ENCODE assay signal across 24 cellular contexts in the genomic region with DNA sequence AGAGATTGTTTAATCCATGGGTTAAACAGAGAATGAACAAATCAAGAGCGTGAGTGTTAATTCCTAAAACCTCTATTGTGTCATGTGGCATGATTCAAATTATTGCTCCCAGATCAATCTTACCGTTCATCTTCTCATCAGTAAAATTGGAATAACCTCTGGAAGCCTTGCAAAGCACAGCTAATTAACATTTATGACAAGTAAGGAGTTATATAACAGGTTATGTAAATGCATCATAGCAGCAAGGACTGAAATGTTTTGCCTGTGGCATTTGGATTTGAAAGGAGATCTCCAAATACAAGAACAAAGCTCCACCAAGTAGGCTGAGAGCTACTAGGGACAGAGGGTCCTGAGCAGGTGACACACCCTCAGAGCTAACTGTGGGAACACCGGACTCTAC.
"Had no signal": no experiment of that assay in that cellular context is flagged by ENCODE, and none has a peak within 500 bp of the region (broad histone marks: within the 10 kb centered on the region; RNA-seq: fewer than 3 reads in every experiment).

No MANE protein-coding gene starts in this region.

- H3K4me1 Mint-ChIP-seq: activated CD4-positive, alpha-beta memory T cell treated with anti-CD3 and anti-CD28 coated beads, Interleukin-2, amount 10 ng/mL, durations not matched to agents 7 days and 5 days; activated CD4-positive, alpha-beta T cell treated with anti-CD3 and anti-CD28 coated beads, Interleukin-2, amount 10 ng/mL, durations not matched to agents 7 days and 5 days; activated naive CD4-positive, alpha-beta T cell treated with anti-CD3 and anti-CD28 coated beads, Interleukin-2, amount 10 ng/mL, durations not matched to agents 7 days and 5 days; activated naive CD8-positive, alpha-beta T cell treated with anti-CD3 and anti-CD28 coated beads, Interleukin-2, amount 10 ng/mL, durations not matched to agents 7 days and 5 days had no signal

- H3K27me3 Mint-ChIP-seq: activated CD4-positive, alpha-beta memory T cell treated with anti-CD3 and anti-CD28 coated beads, Interleukin-2, amount 10 ng/mL, durations not matched to agents 7 days and 5 days; activated CD4-positive, alpha-beta T cell treated with anti-CD3 and anti-CD28 coated beads, Interleukin-2, amount 10 ng/mL, durations not matched to agents 7 days and 5 days; activated naive CD8-positive, alpha-beta T cell treated with anti-CD3 and anti-CD28 coated beads, Interleukin-2, amount 10 ng/mL, durations not matched to agents 7 days and 5 days had no signal

- H3K36me3 Mint-ChIP-seq: activated naive CD4-positive, alpha-beta T cell treated with anti-CD3 and anti-CD28 coated beads, Interleukin-2, amount 10 ng/mL, durations not matched to agents 7 days and 5 days; activated naive CD8-positive, alpha-beta T cell treated with anti-CD3 and anti-CD28 coated beads, Interleukin-2, amount 10 ng/mL, durations not matched to agents 7 days and 5 days; WTC11 had no signal

- H3K27ac ChIP-seq: epithelial cell of prostate, esophagus squamous epithelium, gastroesophageal sphincter, VCaP had no signal

- DNase-seq: activated CD4-positive, alpha-beta memory T cell treated with anti-CD3 and anti-CD28 coated beads, Interleukin-2, amount 10 ng/mL, durations not matched to agents 7 days and 5 days; activated CD4-positive, alpha-beta T cell treated with anti-CD3 and anti-CD28 coated beads for 1 hour; activated CD4-positive, alpha-beta T cell treated with anti-CD3 and anti-CD28 coated beads for 4 hours; activated CD4-positive, alpha-beta T cell treated with anti-CD3 and anti-CD28 coated beads, Interleukin-2, amount 10 ng/mL, durations not matched to agents 7 days and 5 days; activated CD4-positive, alpha-beta T cell treated with anti-CD3 and anti-CD28 coated beads, Interleukin-2, amount 50 U/mL, for 4 hours; activated CD8-positive, alpha-beta memory T cell treated with anti-CD3 and anti-CD28 coated beads, Interleukin-2, amount 50 U/mL, for 48 hours; activated gamma-delta T cell; activated naive CD4-positive, alpha-beta T cell; activated naive CD4-positive, alpha-beta T cell treated with anti-CD3 and anti-CD28 coated beads, Interleukin-2, amount 10 ng/mL, durations not matched to agents 7 days and 5 days; activated naive CD8-positive, alpha-beta T cell treated with anti-CD3 and anti-CD28 coated beads, Interleukin-2, amount 10 ng/mL, durations not matched to agents 7 days and 5 days; activated T-cell treated with anti-CD3 and anti-CD28 coated beads for 4 hours; activated T-cell treated with anti-CD3 and anti-CD28 coated beads, Interleukin-2, amount 50 U/mL, for 24 hours; activated T-cell treated with anti-CD3 and anti-CD28 coated beads, Interleukin-2, amount 50 U/mL, for 72 hours; anterior cingulate cortex; cortex of kidney; dermis blood vessel endothelial cell; effector CD8-positive, alpha-beta T cell; esophagus squamous epithelium; T-helper 2 cell had no signal

- H3K27ac Mint-ChIP-seq: activated CD4-positive, alpha-beta memory T cell treated with anti-CD3 and anti-CD28 coated beads, Interleukin-2, amount 10 ng/mL, durations not matched to agents 7 days and 5 days; activated CD4-positive, alpha-beta T cell treated with anti-CD3 and anti-CD28 coated beads, Interleukin-2, amount 10 ng/mL, durations not matched to agents 7 days and 5 days; activated naive CD4-positive, alpha-beta T cell treated with anti-CD3 and anti-CD28 coated beads, Interleukin-2, amount 10 ng/mL, durations not matched to agents 7 days and 5 days; activated naive CD4-positive, alpha-beta T cell treated with anti-CD3 and anti-CD28 coated beads, Interleukin-2, amount 50 U/mL, for 72 hours; activated naive CD8-positive, alpha-beta T cell treated with anti-CD3 and anti-CD28 coated beads, Interleukin-2, amount 10 ng/mL, durations not matched to agents 7 days and 5 days; activated T-cell treated with anti-CD3 and anti-CD28 coated beads, Interleukin-2, amount 50 U/mL, for 24 hours; activated T-cell treated with anti-CD3 and anti-CD28 coated beads, Interleukin-2, amount 50 U/mL, for 72 hours; WTC11 had no signal

- ATAC-seq: activated naive CD4-positive, alpha-beta T cell treated with anti-CD3 and anti-CD28 coated beads, Interleukin-2, amount 50 U/mL, for 72 hours; activated T-cell treated with anti-CD3 and anti-CD28 coated beads, Interleukin-2, amount 50 U/mL, for 72 hours; gastroesophageal sphincter had no signal

- H3K9me3 Mint-ChIP-seq: activated CD4-positive, alpha-beta memory T cell treated with anti-CD3 and anti-CD28 coated beads, Interleukin-2, amount 10 ng/mL, durations not matched to agents 7 days and 5 days; activated CD4-positive, alpha-beta T cell treated with anti-CD3 and anti-CD28 coated beads, Interleukin-2, amount 10 ng/mL, durations not matched to agents 7 days and 5 days; activated naive CD4-positive, alpha-beta T cell treated with anti-CD3 and anti-CD28 coated beads, Interleukin-2, amount 10 ng/mL, durations not matched to agents 7 days and 5 days; activated naive CD4-positive, alpha-beta T cell treated with anti-CD3 and anti-CD28 coated beads, Interleukin-2, amount 50 U/mL, for 72 hours; activated naive CD8-positive, alpha-beta T cell treated with anti-CD3 and anti-CD28 coated beads, Interleukin-2, amount 10 ng/mL, durations not matched to agents 7 days and 5 days; activated T-cell treated with anti-CD3 and anti-CD28 coated beads, Interleukin-2, amount 50 U/mL, for 24 hours; activated T-cell treated with anti-CD3 and anti-CD28 coated beads, Interleukin-2, amount 50 U/mL, for 72 hours; WTC11 had no signal

- H3K4me3 Mint-ChIP-seq: activated CD4-positive, alpha-beta memory T cell treated with anti-CD3 and anti-CD28 coated beads, Interleukin-2, amount 10 ng/mL, durations not matched to agents 7 days and 5 days; activated CD4-positive, alpha-beta T cell treated with anti-CD3 and anti-CD28 coated beads, Interleukin-2, amount 10 ng/mL, durations not matched to agents 7 days and 5 days; activated naive CD4-positive, alpha-beta T cell treated with anti-CD3 and anti-CD28 coated beads, Interleukin-2, amount 10 ng/mL, durations not matched to agents 7 days and 5 days; activated naive CD8-positive, alpha-beta T cell treated with anti-CD3 and anti-CD28 coated beads, Interleukin-2, amount 10 ng/mL, durations not matched to agents 7 days and 5 days; activated T-cell treated with anti-CD3 and anti-CD28 coated beads, Interleukin-2, amount 50 U/mL, for 24 hours; activated T-cell treated with anti-CD3 and anti-CD28 coated beads, Interleukin-2, amount 50 U/mL, for 72 hours; WTC11 had no signal
